Comparison of ENCODE assay signal across 28 cellular contexts in the genomic region with DNA sequence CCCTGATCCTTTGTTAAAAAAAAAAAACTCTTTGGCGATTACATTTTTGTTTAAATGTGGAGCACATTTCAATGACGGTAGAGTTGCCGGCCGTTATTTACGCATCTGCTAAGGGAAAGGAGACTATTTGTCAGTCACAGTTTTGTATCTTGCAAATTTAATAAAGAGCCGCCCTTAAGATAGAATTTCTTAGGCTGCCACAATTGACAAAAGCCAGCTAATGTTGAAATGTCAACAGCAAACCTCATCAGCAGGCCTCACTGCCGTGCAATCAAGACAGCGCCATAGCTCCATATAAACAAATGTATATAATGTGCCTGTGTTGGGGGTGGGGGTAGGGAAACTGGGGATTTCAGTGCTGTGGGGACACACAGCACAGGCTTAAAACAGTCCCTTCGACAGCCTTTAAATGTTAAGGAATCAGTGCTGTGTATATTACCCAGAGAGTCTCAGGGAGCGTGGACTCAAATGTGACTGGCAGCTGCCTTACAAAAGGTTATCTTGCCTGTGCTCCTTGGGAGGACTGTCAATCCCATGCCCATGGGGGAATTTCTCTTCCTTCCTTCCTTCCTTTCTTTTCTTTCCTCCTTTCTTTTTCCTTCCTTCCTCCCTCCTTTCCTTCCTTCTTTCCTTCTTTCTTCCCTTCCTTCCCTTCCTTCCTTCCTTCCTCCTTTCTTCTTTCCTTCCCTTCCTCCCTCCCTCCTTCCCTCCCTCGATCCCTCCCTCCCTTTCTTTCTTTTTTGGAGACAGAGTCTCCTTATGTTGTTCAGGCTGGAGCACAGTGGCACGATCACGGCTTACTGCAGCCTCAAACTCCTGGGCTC.
DNase-seq lines count a peak whose midpoint lies in the region; ATAC-seq and TF ChIP-seq lines count a peak whose summit lies in the region.
"Had no signal": no experiment of that assay in that cellular context is flagged by ENCODE, and none has a peak within 500 bp of the region (broad histone marks: within the 10 kb centered on the region; RNA-seq: fewer than 3 reads in every experiment).

No MANE protein-coding gene starts in this region.

- ATAC-seq in SK-N-SH treated with all-trans-retinoic acid at 6 μM for 48 hours, result no peak; the same call in 1 of the 3 replicates
- ATAC-seq: activated naive CD8-positive, alpha-beta T cell treated with anti-CD3 and anti-CD28 coated beads, Interleukin-2, amount 50 U/mL, for 24 hours; GM23338; mucosa of descending colon; stimulated activated naive B cell treated with anti-CD40 and anti-IgM and Interleukin-4, amounts not matched to agents 10 μg/mL and 1 μg/mL and 100 μg/mL, for 72 hours had no signal

- H3K27me3 ChIP-seq in HAP-1 (ENCODE audit: low read depth) (no peaks in the 10 kb centered on the region), SJCRH30 (no peaks in the 10 kb centered on the region)
- H3K27me3 ChIP-seq: sigmoid colon, testis, vagina had no signal

- no peaks in the 10 kb centered on the region for H3K36me3 ChIP-seq in HAP-1 (replicated peaks)
- H3K36me3 ChIP-seq in SJCRH30, result no peaks in the 10 kb centered on the region
- H3K36me3 ChIP-seq: prostate gland, sigmoid colon, vagina had no signal

- in situ Hi-C loops in HAP-1 (cut with MboI; ENCODE audit: low sequenced_read_pairs), result no loop called here

- H3K4me1 ChIP-seq in HAP-1 (peaks cover 39% of the 10 kb centered on the region), SJCRH30 (no peaks in the 10 kb centered on the region)
- H3K4me1 ChIP-seq: prostate gland, testis, vagina had no signal

- H3K9me3 ChIP-seq in HAP-1 (no peaks in the 10 kb centered on the region), SJCRH30 (replicated peaks) (no peaks in the 10 kb centered on the region)
- H3K9me3 ChIP-seq: mucosa of descending colon, prostate gland, sigmoid colon, testis, vagina had no signal

- no peak overlapping the region for H3K4me3 ChIP-seq in HAP-1
- no peak overlapping the region for H3K4me3 ChIP-seq in SJCRH30
- H3K4me3 ChIP-seq: GM23338, mucosa of descending colon, prostate gland, sigmoid colon, testis, vagina had no signal

- DNase-seq in HAP-1 (ENCODE audit: low spot score in 2 of 2), result peak; percentile 34 to 49
- peak; percentile 50 for DNase-seq in globus pallidus (ENCODE audit: low spot score)
- DNase-seq in pons (ENCODE audit: low spot score), result peak; percentile 37
- no peak for DNase-seq in hippocampal formation (lab: John Stamatoyannopoulos, UW)
- no peak for DNase-seq in SJCRH30
- no peak for DNase-seq in GF-D8 (lab: John Stamatoyannopoulos, UW)
- no peak for DNase-seq in cerebellum (ENCODE audit: low spot score)
- DNase-seq: activated CD4-positive, alpha-beta T cell treated with anti-CD3 and anti-CD28 coated beads for 48 hours; activated gamma-delta T cell; activated naive CD8-positive, alpha-beta T cell treated with anti-CD3 and anti-CD28 coated beads, Interleukin-2, amount 50 U/mL, for 24 hours; activated T-cell treated with anti-CD3 and anti-CD28 coated beads, Interleukin-2, amount 50 U/mL, for 1 hour; CD8-positive, alpha-beta memory T cell; DMS 273 treated with DMSO at 0.1 percent for 48 hours; EL; glutamatergic neuron; mucosa of descending colon; NCI-H1105; NCI-H226; NCI-H774; RPMI8226; sigmoid colon; stimulated activated CD4-positive, alpha-beta T cell treated with anti-CD3 and anti-CD28 coated beads, Interleukin-15, amount 100 ng/mL, for 24 hours; stimulated activated naive B cell treated with anti-CD40 and anti-IgM and Interleukin-4, amounts not matched to agents 10 μg/mL and 1 μg/mL and 100 μg/mL, for 72 hours; testis had no signal

- H3K27ac ChIP-seq in SJCRH30, result no peak overlapping the region
- H3K27ac ChIP-seq: prostate gland, testis, vagina had no signal

TF ChIP-seq in SK-N-SH treated with all-trans-retinoic acid at 6 μM for 48 hours, 23 proteins besides CTCF, POLR2A, EP300 and RAD21:
- TF ChIP-seq TCF4 (CRISPR knock-in tag; IDR thresholded peaks at IDR 0.05; ENCODE audit: borderline replicate concordance), result peak; percentile 72; the same call in 1 of the 2 replicates
- TF ChIP-seq ZNF70 (CRISPR knock-in tag; IDR thresholded peaks at IDR 0.05), result no peak
- TF ChIP-seq, protein P1, sequence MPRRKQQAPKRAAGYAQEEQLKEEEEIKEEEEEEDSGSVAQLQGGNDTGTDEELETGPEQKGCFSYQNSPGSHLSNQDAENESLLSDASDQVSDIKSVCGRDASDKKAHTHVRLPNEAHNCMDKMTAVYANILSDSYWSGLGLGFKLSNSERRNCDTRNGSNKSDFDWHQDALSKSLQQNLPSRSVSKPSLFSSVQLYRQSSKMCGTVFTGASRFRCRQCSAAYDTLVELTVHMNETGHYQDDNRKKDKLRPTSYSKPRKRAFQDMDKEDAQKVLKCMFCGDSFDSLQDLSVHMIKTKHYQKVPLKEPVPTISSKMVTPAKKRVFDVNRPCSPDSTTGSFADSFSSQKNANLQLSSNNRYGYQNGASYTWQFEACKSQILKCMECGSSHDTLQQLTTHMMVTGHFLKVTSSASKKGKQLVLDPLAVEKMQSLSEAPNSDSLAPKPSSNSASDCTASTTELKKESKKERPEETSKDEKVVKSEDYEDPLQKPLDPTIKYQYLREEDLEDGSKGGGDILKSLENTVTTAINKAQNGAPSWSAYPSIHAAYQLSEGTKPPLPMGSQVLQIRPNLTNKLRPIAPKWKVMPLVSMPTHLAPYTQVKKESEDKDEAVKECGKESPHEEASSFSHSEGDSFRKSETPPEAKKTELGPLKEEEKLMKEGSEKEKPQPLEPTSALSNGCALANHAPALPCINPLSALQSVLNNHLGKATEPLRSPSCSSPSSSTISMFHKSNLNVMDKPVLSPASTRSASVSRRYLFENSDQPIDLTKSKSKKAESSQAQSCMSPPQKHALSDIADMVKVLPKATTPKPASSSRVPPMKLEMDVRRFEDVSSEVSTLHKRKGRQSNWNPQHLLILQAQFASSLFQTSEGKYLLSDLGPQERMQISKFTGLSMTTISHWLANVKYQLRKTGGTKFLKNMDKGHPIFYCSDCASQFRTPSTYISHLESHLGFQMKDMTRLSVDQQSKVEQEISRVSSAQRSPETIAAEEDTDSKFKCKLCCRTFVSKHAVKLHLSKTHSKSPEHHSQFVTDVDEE (CRISPR knock-in tag; IDR thresholded peaks at IDR 0.05), result peak; percentile 46; the same call in 1 of the 2 replicates
- TF ChIP-seq TOX (CRISPR knock-in tag; IDR thresholded peaks at IDR 0.05; ENCODE audit: borderline replicate concordance), result no peak
- TF ChIP-seq GLIS3 (CRISPR knock-in tag; IDR thresholded peaks at IDR 0.05), result no peak
- TF ChIP-seq ISL1 (CRISPR knock-in tag; IDR thresholded peaks at IDR 0.05), result peak; percentile 50
- TF ChIP-seq RARB (CRISPR knock-in tag; IDR thresholded peaks at IDR 0.05), result no peak
- TF ChIP-seq, protein P2, sequence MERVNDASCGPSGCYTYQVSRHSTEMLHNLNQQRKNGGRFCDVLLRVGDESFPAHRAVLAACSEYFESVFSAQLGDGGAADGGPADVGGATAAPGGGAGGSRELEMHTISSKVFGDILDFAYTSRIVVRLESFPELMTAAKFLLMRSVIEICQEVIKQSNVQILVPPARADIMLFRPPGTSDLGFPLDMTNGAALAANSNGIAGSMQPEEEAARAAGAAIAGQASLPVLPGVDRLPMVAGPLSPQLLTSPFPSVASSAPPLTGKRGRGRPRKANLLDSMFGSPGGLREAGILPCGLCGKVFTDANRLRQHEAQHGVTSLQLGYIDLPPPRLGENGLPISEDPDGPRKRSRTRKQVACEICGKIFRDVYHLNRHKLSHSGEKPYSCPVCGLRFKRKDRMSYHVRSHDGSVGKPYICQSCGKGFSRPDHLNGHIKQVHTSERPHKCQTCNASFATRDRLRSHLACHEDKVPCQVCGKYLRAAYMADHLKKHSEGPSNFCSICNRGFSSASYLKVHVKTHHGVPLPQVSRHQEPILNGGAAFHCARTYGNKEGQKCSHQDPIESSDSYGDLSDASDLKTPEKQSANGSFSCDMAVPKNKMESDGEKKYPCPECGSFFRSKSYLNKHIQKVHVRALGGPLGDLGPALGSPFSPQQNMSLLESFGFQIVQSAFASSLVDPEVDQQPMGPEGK (CRISPR knock-in tag; IDR thresholded peaks at IDR 0.05; ENCODE audit: borderline replicate concordance), result no peak
- TF ChIP-seq CSDC2 (CRISPR knock-in tag; IDR thresholded peaks at IDR 0.05), result no peak
TF ChIP-seq in SK-N-SH treated with all-trans-retinoic acid at 6 μM for 48 hours: peak in this region for 3.

Comparison
In these comparisons a context has a peak if more than half of its experiments do, and no peak if none do; other contexts are left out.
1. DNase-seq: peak in HAP-1 (2 of 2), globus pallidus (single experiment) and pons (single experiment); none in hippocampal formation (0 of 2), SJCRH30 (0 of 2), GF-D8 (single experiment) and cerebellum (single experiment).